ENCODE assay signal across 8 cellular contexts in genomic region chr14:75306917-75307699, GRCh38. TPM values are rescaled to one million over a fixed set of nuclear protein-coding genes. Genes with fewer than 3 reads are reported as not detected.
DNase-seq lines count a peak whose midpoint lies in the region; ATAC-seq and TF ChIP-seq lines count a peak whose summit lies in the region.

No MANE protein-coding gene starts in this region.

- no peaks in the 10 kb centered on the region for H3K9me2 ChIP-seq in PC-9 (ENCODE audit: insufficient read depth)

- peaks cover 8% of the 10 kb centered on the region; the same call in 1 of the 2 replicates for H3F3A ChIP-seq in PC-9 (ENCODE audit: insufficient read depth, low read depth)

- H3K36me3 ChIP-seq in PC-9 (ENCODE audit: low read depth): no peaks in the 10 kb centered on the region

- no peak overlapping the region for H3K4me3 ChIP-seq in Jurkat, Clone E6-1 (ENCODE audit: low read length)
- H3K4me3 ChIP-seq in PC-9 (no peak overlapping the region), fibroblast of pulmonary artery (replicated peaks; ENCODE audit: low read depth, low read length) (no peak overlapping the region)

- peak overlapping the region; percentile 63 for H3K27ac Mint-ChIP-seq in activated naive CD4-positive, alpha-beta T cell treated with anti-CD3 and anti-CD28 coated beads, Interleukin-2, amount 10 ng/mL, durations not matched to agents 7 days and 5 days

- no TSS peak for BruUV-seq in PC-9 (replicated peaks; lab: Mats Ljungman, UMichigan)

- H4K20me1 ChIP-seq in PC-9 (ENCODE audit: insufficient read depth): no peaks in the 10 kb centered on the region

- H3K4me2 ChIP-seq in PC-9: no peak overlapping the region

- H3K27me3 ChIP-seq in PC-9 (ENCODE audit: insufficient read depth, low read depth): no peaks in the 10 kb centered on the region

- DNase-seq in activated naive CD4-positive, alpha-beta T cell treated with anti-CD3 and anti-CD28 coated beads, Interleukin-2, amount 10 ng/mL, durations not matched to agents 7 days and 5 days: peak; percentile 64
- DNase-seq in activated naive CD4-positive, alpha-beta T cell treated with Interleukin-2 at 50 U/mL for 16 hours: no peak
- peak; percentile 44 for DNase-seq in Jurkat, Clone E6-1 (ENCODE audit: low read depth, low spot score)
- peak; percentile 64 to 67 for DNase-seq in PC-9
- DNase-seq in fibroblast of pulmonary artery (ENCODE audit: low read depth): no peak

- peaks cover 8% of the 10 kb centered on the region for H3K27me3 Mint-ChIP-seq in activated naive CD4-positive, alpha-beta T cell treated with anti-CD3 and anti-CD28 coated beads, Interleukin-2, amount 10 ng/mL, durations not matched to agents 7 days and 5 days

- POLR2A ChIA-PET in PC-9 (lab: Charles Lee; ENCODE audit: unreplicated experiment): no interaction called here

- intact Hi-C loops in PC-9 (cut with micrococcal nuclease; ENCODE audit: unreplicated experiment): loop anchor here (1.0 to 10.0 kb wide), 12 partner anchors 146 to 1338 kb away; no protein-coding TSS in a partner anchor

- CTCF ChIA-PET in activated naive CD4-positive, alpha-beta T cell treated with anti-CD3 and anti-CD28 coated beads, Interleukin-2, amount 10 ng/mL, durations not matched to agents 7 days and 5 days (lab: Charles Lee): interaction anchor here (0.6 to 7.9 kb wide), 9 partner anchors 21 to 326 kb away, joined by 3 to 81 read pairs (median 10); no protein-coding TSS in a partner anchor
- CTCF ChIA-PET in PC-9 (lab: Charles Lee): interaction anchor here (0.7 to 1.9 kb wide), 4 partner anchors 108 to 253 kb away, joined by 3 to 24 read pairs (median 8); no protein-coding TSS in a partner anchor

- H3K4me1 ChIP-seq in PC-9 (replicated peaks; ENCODE audit: insufficient read depth): peaks cover 15% of the 10 kb centered on the region

- no peak overlapping the region; the same call in 1 of the 2 replicates for H2AFZ ChIP-seq in PC-9

- peaks cover 18% of the 10 kb centered on the region for H3K4me1 Mint-ChIP-seq in activated naive CD4-positive, alpha-beta T cell treated with anti-CD3 and anti-CD28 coated beads, Interleukin-2, amount 10 ng/mL, durations not matched to agents 7 days and 5 days

- H3K79me2 ChIP-seq in PC-9 (ENCODE audit: low read depth): no peaks in the 10 kb centered on the region

- ATAC-seq in GM21423 (IDR thresholded peaks at IDR 0.05; ENCODE audit: unreplicated experiment) (no peak), HG03196 (IDR thresholded peaks at IDR 0.05; ENCODE audit: unreplicated experiment) (no peak), GM21825 (IDR thresholded peaks at IDR 0.05; ENCODE audit: unreplicated experiment) (no peak)

- H3K36me3 Mint-ChIP-seq in activated naive CD4-positive, alpha-beta T cell treated with anti-CD3 and anti-CD28 coated beads, Interleukin-2, amount 10 ng/mL, durations not matched to agents 7 days and 5 days: no peaks in the 10 kb centered on the region

- H3K4me3 Mint-ChIP-seq in activated naive CD4-positive, alpha-beta T cell treated with anti-CD3 and anti-CD28 coated beads, Interleukin-2, amount 10 ng/mL, durations not matched to agents 7 days and 5 days: no peak overlapping the region

- H3K9me3 ChIP-seq in PC-9 (ENCODE audit: insufficient read depth, low read depth): no peaks in the 10 kb centered on the region

- TF ChIP-seq CTCF in PC-9 (conservative IDR thresholded peaks at IDR 0.05): peak; percentile 77
- TF ChIP-seq CTCF in fibroblast of pulmonary artery (IDR thresholded peaks at IDR 0.05; ENCODE audit: low read length, missing control alignments): peak; percentile 45

- no peak overlapping the region for H3K27ac ChIP-seq in PC-9

- H3K9me3 Mint-ChIP-seq in activated naive CD4-positive, alpha-beta T cell treated with anti-CD3 and anti-CD28 coated beads, Interleukin-2, amount 10 ng/mL, durations not matched to agents 7 days and 5 days: no peaks in the 10 kb centered on the region

RNA-seq across cellular contexts. Expression of gene FOS, which starts 28.5 kb away (rescaled TPM):
- polyA plus RNA-seq in Jurkat, Clone E6-1 (2012; ENCODE audit: insufficient read depth, insufficient read length): 1.4 TPM
- total RNA-seq in PC-9 (2021): 84.6 and 154 TPM in 2 replicates

Comparison
In these comparisons a context has a peak if more than half of its experiments do, and no peak if none do; other contexts are left out.
1. DNase-seq: peak in activated naive CD4-positive, alpha-beta T cell treated with anti-CD3 and anti-CD28 coated beads, Interleukin-2, amount 10 ng/mL, durations not matched to agents 7 days and 5 days (single experiment), Jurkat, Clone E6-1 (single experiment) and PC-9 (2 of 2); none in activated naive CD4-positive, alpha-beta T cell treated with Interleukin-2 at 50 U/mL for 16 hours (single experiment) and fibroblast of pulmonary artery (single experiment).